Comparison of ENCODE assay signal across 1 cellular context in genomic region chr19:11236324-11237301, GRCh38.
A peak's percentile ranks its signal among the peaks of the same experiment; 100 is the strongest.
TF ChIP-seq lines count a peak whose summit lies in the region.

No MANE protein-coding gene starts in this region.

TF ChIP-seq in HepG2, 621 proteins besides CTCF, POLR2A, EP300 and RAD21 (continued from another document):
- TF ChIP-seq GPBP1L1 (CRISPR knock-in tag; IDR thresholded peaks at IDR 0.05) (no peak), ZNF329 (CRISPR knock-in tag; IDR thresholded peaks at IDR 0.05; ENCODE audit: low read depth) (no peak), ZKSCAN1 (IDR thresholded peaks at IDR 0.05; ENCODE audit: low read length) (no peak), ARNT2 (CRISPR knock-in tag; IDR thresholded peaks at IDR 0.05; ENCODE audit: low read depth) (peak; percentile 53; the same call in 1 of the 2 replicates), NFKB2 (CRISPR knock-in tag; IDR thresholded peaks at IDR 0.05; ENCODE audit: borderline replicate concordance) (peak; percentile 39; the same call in 1 of the 2 replicates), ZNF337 (CRISPR knock-in tag; IDR thresholded peaks at IDR 0.05; ENCODE audit: borderline replicate concordance, low read depth) (peak; percentile 97; the same call in 1 of the 2 replicates), HNF1B (CRISPR knock-in tag; IDR thresholded peaks at IDR 0.05) (peak; percentile 93), ZNF740 (CRISPR knock-in tag; IDR thresholded peaks at IDR 0.05) (peak; percentile 65), ARHGAP35 (CRISPR knock-in tag; IDR thresholded peaks at IDR 0.05; ENCODE audit: borderline replicate concordance) (no peak; the same call in 1 of the 2 replicates), ZNF678 (CRISPR knock-in tag; IDR thresholded peaks at IDR 0.05) (no peak), ZNF841 (CRISPR knock-in tag; IDR thresholded peaks at IDR 0.05; ENCODE audit: borderline replicate concordance) (no peak), NPAS2 (CRISPR knock-in tag; IDR thresholded peaks at IDR 0.05; ENCODE audit: borderline replicate concordance) (no peak), ZBTB39 (CRISPR knock-in tag; IDR thresholded peaks at IDR 0.05) (no peak), NR3C1 (CRISPR knock-in tag; IDR thresholded peaks at IDR 0.05) (no peak), ZNF572 (CRISPR knock-in tag; IDR thresholded peaks at IDR 0.05) (peak; percentile 80; the same call in 1 of the 2 replicates), SIX4 (CRISPR knock-in tag; IDR thresholded peaks at IDR 0.05) (peak; percentile 30; the same call in 1 of the 2 replicates), ZKSCAN5 (CRISPR knock-in tag; IDR thresholded peaks at IDR 0.05) (no peak), PTBP1 (IDR thresholded peaks at IDR 0.05; ENCODE audit: low read depth, low read length, poor library complexity, severe bottlenecking) (no peak), ZNF44 (CRISPR knock-in tag; IDR thresholded peaks at IDR 0.05) (0 out of 2 replicates have a peak, but pooled peaks have one; percentile 48), RBM39 (IDR thresholded peaks at IDR 0.05; ENCODE audit: low read depth, low read length, poor library complexity, severe bottlenecking) (peak; percentile 42), MXI1 (IDR thresholded peaks at IDR 0.05; ENCODE audit: borderline replicate concordance, low read depth, low read length) (peak; percentile 49; the same call in 1 of the 3 replicates), ZNF766 (CRISPR knock-in tag; IDR thresholded peaks at IDR 0.05; ENCODE audit: borderline replicate concordance) (no peak)
- TF ChIP-seq, protein P1, sequence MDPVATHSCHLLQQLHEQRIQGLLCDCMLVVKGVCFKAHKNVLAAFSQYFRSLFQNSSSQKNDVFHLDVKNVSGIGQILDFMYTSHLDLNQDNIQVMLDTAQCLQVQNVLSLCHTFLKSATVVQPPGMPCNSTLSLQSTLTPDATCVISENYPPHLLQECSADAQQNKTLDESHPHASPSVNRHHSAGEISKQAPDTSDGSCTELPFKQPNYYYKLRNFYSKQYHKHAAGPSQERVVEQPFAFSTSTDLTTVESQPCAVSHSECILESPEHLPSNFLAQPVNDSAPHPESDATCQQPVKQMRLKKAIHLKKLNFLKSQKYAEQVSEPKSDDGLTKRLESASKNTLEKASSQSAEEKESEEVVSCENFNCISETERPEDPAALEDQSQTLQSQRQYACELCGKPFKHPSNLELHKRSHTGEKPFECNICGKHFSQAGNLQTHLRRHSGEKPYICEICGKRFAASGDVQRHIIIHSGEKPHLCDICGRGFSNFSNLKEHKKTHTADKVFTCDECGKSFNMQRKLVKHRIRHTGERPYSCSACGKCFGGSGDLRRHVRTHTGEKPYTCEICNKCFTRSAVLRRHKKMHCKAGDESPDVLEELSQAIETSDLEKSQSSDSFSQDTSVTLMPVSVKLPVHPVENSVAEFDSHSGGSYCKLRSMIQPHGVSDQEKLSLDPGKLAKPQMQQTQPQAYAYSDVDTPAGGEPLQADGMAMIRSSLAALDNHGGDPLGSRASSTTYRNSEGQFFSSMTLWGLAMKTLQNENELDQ (CRISPR knock-in tag; IDR thresholded peaks at IDR 0.05; ENCODE audit: borderline replicate concordance), result no peak
- TF ChIP-seq, protein P2, sequence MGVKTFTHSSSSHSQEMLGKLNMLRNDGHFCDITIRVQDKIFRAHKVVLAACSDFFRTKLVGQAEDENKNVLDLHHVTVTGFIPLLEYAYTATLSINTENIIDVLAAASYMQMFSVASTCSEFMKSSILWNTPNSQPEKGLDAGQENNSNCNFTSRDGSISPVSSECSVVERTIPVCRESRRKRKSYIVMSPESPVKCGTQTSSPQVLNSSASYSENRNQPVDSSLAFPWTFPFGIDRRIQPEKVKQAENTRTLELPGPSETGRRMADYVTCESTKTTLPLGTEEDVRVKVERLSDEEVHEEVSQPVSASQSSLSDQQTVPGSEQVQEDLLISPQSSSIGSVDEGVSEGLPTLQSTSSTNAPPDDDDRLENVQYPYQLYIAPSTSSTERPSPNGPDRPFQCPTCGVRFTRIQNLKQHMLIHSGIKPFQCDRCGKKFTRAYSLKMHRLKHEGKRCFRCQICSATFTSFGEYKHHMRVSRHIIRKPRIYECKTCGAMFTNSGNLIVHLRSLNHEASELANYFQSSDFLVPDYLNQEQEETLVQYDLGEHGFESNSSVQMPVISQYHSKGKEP (CRISPR knock-in tag; IDR thresholded peaks at IDR 0.05), result no peak
